Comparison of ENCODE assay signal across 8 cellular contexts in genomic region chr12:112409064-112409905, GRCh38. TPM values are rescaled to one million over a fixed set of nuclear protein-coding genes. Genes with fewer than 3 reads are reported as not detected.
DNase-seq lines count a peak whose midpoint lies in the region; ATAC-seq and TF ChIP-seq lines count a peak whose summit lies in the region.

Gene RPL6, minus strand, starts transcription at chr12:112409605. Its CDS starts 949 bp downstream, at chr12:112408656.

- H3K9me3 ChIP-seq in BE2C (no peaks in the 10 kb centered on the region), liver (ENCODE audit: control insufficient read depth in 4 of 4, low read length in 3 of 4) (no peaks in the 10 kb centered on the region)

- H3K9ac ChIP-seq in liver (ENCODE audit: low read depth in 1 of 2, low read length in 2 of 2), result peak within 1 kb of the TSS; percentile 76 to 86

- ATAC-seq in HG03521 (IDR thresholded peaks at IDR 0.05; ENCODE audit: unreplicated experiment), result peak; percentile 82

- WGBS in liver, result 10% methylated on average over 46 of the region's 46 CpGs

- peaks cover 47% of the 10 kb centered on the region for H3K36me3 ChIP-seq in BE2C
- peaks cover 10 to 39% (median 38%) of the 10 kb centered on the region in 4 donors for H3K36me3 ChIP-seq in liver (ENCODE audit: control insufficient read depth in 4 of 4, insufficient read depth in 3 of 4, low read depth in 1 of 4, low read length in 3 of 4)

- DNase-seq in BE2C, result peak; percentile 84
- peak; percentile 61 for DNase-seq in GM19240 (ENCODE audit: insufficient read length, low spot score)
- peak; percentile 95 for DNase-seq in NCI-H748 (lab: John Stamatoyannopoulos, UW; ENCODE audit: unreplicated experiment)
- peak; percentile 64 to 65 for DNase-seq in activated CD4-positive, alpha-beta T cell treated with anti-CD3 and anti-CD28 coated beads, Interleukin-2, amount 50 U/mL, for 4 hours
- DNase-seq in dorsolateral prefrontal cortex, result peak; percentile 41 to 90 (median 79)
- DNase-seq in stimulated activated CD4-positive, alpha-beta T cell treated with anti-CD3 and anti-CD28 coated beads, Interleukin-4, amount 100 ng/mL, for 24 hours, result peak; percentile 84

- H3K4me1 ChIP-seq in BE2C, result peaks cover 8% of the 10 kb centered on the region; the same call in 1 of the 2 replicates
- H3K4me1 ChIP-seq in liver (ENCODE audit: control insufficient read depth in 4 of 4, insufficient read depth in 4 of 4, low read length in 3 of 4), result peaks cover 2 to 22% (median 16%) of the 10 kb centered on the region in 4 donors

- intact Hi-C loops in dorsolateral prefrontal cortex (cut with DNase I), result no loop called here

- TF ChIP-seq CTCF in BE2C (IDR thresholded peaks at IDR 0.05; ENCODE audit: low read depth, low read length) (no peak), dorsolateral prefrontal cortex (IDR thresholded peaks at IDR 0.05 in 54 of 56, conservative IDR thresholded peaks at IDR 0.05 in 2 of 56; ENCODE audit: low read depth in 1 of 56, partially characterized antibody in 56 of 56) (peak in 23 of 56 donors; percentile 4 to 37 (median 17)), liver (IDR thresholded peaks at IDR 0.05; ENCODE audit: low read depth, low read length, missing input control) (no peak)

- no peaks in the 10 kb centered on the region for H3K27me3 ChIP-seq in BE2C
- H3K27me3 ChIP-seq in dorsolateral prefrontal cortex, result no peaks in the 10 kb centered on the region
- H3K27me3 ChIP-seq in liver (ENCODE audit: control insufficient read depth in 4 of 4, insufficient read depth in 4 of 4, low read length in 3 of 4), result no peaks in the 10 kb centered on the region

- H3K4me3 ChIP-seq in BE2C (ENCODE audit: low read depth, low read length) (peak within 1 kb of the TSS; percentile 74), dorsolateral prefrontal cortex (peak within 1 kb of the TSS; percentile 42 to 91 (median 76)), liver (ENCODE audit: low read depth in 1 of 3, low read length in 3 of 3) (peak within 1 kb of the TSS; percentile 74 to 99 (median 75))

- no peak for TF ChIP-seq RAD21 in liver (IDR thresholded peaks at IDR 0.05)

- H3K27ac ChIP-seq in dorsolateral prefrontal cortex, result peak within 1 kb of the TSS; percentile 63 to 98 (median 92)
- H3K27ac ChIP-seq in liver (ENCODE audit: low read depth in 1 of 2, low read length in 2 of 2), result peak within 1 kb of the TSS; percentile 74 to 95

TF ChIP-seq in liver, 16 proteins besides CTCF, POLR2A, EP300 and RAD21:
- peak; percentile 93 for TF ChIP-seq REST (IDR thresholded peaks at IDR 0.05)
- peak; percentile 60 for TF ChIP-seq ZBTB33 (IDR thresholded peaks at IDR 0.05)
- TF ChIP-seq JUND (IDR thresholded peaks at IDR 0.05), result peak in 1 of 2 donors; percentile 41
- TF ChIP-seq SP1 (IDR thresholded peaks at IDR 0.05), result peak; percentile 34
- peak; percentile 87 for TF ChIP-seq MAX (IDR thresholded peaks at IDR 0.05)
- TF ChIP-seq GABPA (IDR thresholded peaks at IDR 0.05 in 1 of 2, conservative IDR thresholded peaks at IDR 0.05 in 1 of 2), result peak; percentile 89 to 96
- no peak for TF ChIP-seq ATF3 (IDR thresholded peaks at IDR 0.05)
- peak; percentile 31 to 61 for TF ChIP-seq RXRA (IDR thresholded peaks at IDR 0.05)
- peak; percentile 75 for TF ChIP-seq YY1 (IDR thresholded peaks at IDR 0.05)
- no peak for TF ChIP-seq HNF4G (IDR thresholded peaks at IDR 0.05)
- no peak for TF ChIP-seq FOXA1 (IDR thresholded peaks at IDR 0.05)
- peak; percentile 55 for TF ChIP-seq NR2F2 (IDR thresholded peaks at IDR 0.05)
- peak; percentile 97 for TF ChIP-seq TAF1 (conservative IDR thresholded peaks at IDR 0.05)
- TF ChIP-seq HNF4A (conservative IDR thresholded peaks at IDR 0.05), result peak in 1 of 2 donors; percentile 9
- TF ChIP-seq FOXA2 (IDR thresholded peaks at IDR 0.05), result no peak
- TF ChIP-seq EGR1 (IDR thresholded peaks at IDR 0.05; ENCODE audit: low read depth in 2 of 2), result peak; percentile 78 to 93
TF ChIP-seq in liver: peak in this region for 12.

RNA-seq across cellular contexts. Expression of gene RPL6, which starts in this region (rescaled TPM):
- 1,178 TPM for polyA plus RNA-seq in BE2C (2012; ENCODE audit: insufficient read depth, insufficient read length, low read depth)
- total RNA-seq in dorsolateral prefrontal cortex (100 to 1,000 TPM; 346 to 633 (median 442) TPM), liver (100 to 1,000 TPM; 460 to 584 TPM)
- 100 to 1,000 TPM; 182 to 610 TPM for polyA plus RNA-seq in liver

Comparison
In these comparisons a context has a peak if more than half of its experiments do, and no peak if none do; other contexts are left out.
1. Peak in every context shown above with its lines: DNase-seq, ATAC-seq, H3K4me3 ChIP-seq and H3K27ac ChIP-seq.